ENCODE assay signal across 1 cellular context in the genomic region with DNA sequence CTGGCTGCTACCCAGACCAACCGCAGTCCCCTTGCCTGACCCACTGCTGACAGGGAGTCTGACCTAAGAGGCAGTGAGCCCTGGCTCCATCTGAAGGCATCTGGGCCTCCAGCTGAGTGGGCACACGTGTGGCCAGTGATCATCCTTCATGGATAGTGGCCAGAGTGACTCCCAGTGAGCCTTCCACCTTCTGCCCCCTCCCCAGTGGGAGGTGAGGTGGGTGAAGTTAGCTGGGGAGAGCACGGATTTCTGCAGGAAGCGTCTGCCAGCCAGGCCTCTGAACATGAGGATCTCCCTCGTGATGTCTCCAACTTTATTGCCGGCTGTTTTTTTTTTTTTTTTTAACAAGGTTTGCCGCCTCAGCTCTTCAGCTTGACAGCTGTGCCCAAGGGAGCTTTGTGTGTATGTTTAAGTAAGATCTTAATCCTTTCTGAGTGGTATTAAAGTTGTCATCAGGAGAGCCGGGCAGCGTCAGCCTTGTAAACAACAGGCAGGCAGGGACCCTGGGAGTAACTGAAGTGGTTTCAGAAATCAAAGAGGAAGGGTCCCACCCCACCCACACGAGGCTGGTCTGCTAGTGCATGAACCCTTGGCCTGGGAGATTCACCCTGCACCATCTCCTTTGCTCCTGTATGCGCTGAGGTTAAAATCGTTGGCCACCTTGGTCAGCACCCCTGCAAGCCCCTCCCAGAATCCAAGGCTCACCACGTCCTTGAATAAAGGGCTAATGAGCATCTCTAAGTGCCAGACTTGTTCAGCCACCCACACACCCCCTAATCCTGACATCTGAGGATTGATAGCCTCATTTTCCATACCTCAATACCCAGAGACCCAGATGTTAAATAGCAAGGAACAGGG.
TF ChIP-seq lines count a peak whose summit lies in the region.

No MANE protein-coding gene starts in this region.

TF ChIP-seq in K562, 482 proteins besides CTCF, POLR2A, EP300 and RAD21:
- TF ChIP-seq DDX20 (tag; IDR thresholded peaks at IDR 0.05; ENCODE audit: low read depth), result no peak
- peak; percentile 27; the same call in 1 of the 2 replicates for TF ChIP-seq EGR1 (conservative IDR thresholded peaks at IDR 0.05)
TF ChIP-seq in K562: peak in this region for 1.
